ENCODE assay signal across 1 cellular context in the genomic region with DNA sequence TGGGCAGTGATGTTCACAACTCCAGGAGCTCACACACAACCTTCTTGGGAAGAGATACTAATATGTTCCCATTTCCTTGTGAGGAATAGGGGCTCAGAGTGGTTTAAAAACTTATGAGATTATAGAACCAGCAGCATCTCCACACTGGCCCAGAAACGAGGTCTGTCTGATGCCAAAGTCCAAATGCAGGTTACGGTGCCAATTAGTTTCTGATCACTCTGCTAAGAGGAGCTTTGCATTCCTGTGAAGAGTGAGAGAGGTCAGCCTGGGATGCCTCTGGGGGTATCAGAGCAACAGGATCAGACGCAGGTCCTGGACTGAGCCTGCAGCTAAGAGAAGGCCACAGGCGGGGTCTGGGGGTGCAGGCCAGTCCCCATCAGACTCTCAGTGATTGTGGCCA. TPM values are rescaled to one million over a fixed set of nuclear protein-coding genes. Genes with fewer than 3 reads are reported as not detected.
"Had no signal": no experiment of that assay in that cellular context is flagged by ENCODE, and none has a peak within 500 bp of the region (broad histone marks: within the 10 kb centered on the region; RNA-seq: fewer than 3 reads in every experiment).

No MANE protein-coding gene starts in this region.

RNA-seq across cellular contexts. Expression of gene TPPP, which starts 30.2 kb away (rescaled TPM):
- total RNA-seq: activated CD4-positive, alpha-beta T cell treated with anti-CD3 and anti-CD28 coated beads, Interleukin-2, amount 10 ng/mL, durations not matched to agents 24 days and 14 days had no signal
